ENCODE assay signal across 8 cellular contexts in genomic region chr7:113015038-113015645, GRCh38.
DNase-seq lines count a peak whose midpoint lies in the region; TF ChIP-seq lines count a peak whose summit lies in the region.

No MANE protein-coding gene starts in this region.

- H3K27me3 ChIP-seq in adrenal gland = no peaks in the 10 kb centered on the region

- DNase-seq in Ammon's horn (ENCODE audit: low spot score) = peak; percentile 30
- DNase-seq in HT1080 (ENCODE audit: low read depth) = peak; percentile 21
- no peak for DNase-seq in adrenal gland
- DNase-seq in kidney glomerular epithelial cell (lab: John Stamatoyannopoulos, UW) = peak; percentile 9
- no peak for DNase-seq in GOT3 (lab: John Stamatoyannopoulos, UW)
- DNase-seq in stimulated activated CD4-positive, alpha-beta T cell treated with anti-CD3 and anti-CD28 coated beads, Interleukin-2, amount 100 ng/mL, for 48 hours = no peak
- DNase-seq in NOMO-1 treated with dmso at 0.1 percent for 144 hours (lab: John Stamatoyannopoulos, UW; ENCODE audit: unreplicated experiment) = no peak
- DNase-seq in occipital lobe (lab: John Stamatoyannopoulos, UW) = no peak

- peaks cover 0 to 3% (median 0%) of the 10 kb centered on the region in 3 donors for H3K9me3 ChIP-seq in adrenal gland (replicated peaks in 1 of 3)

- no peak for TF ChIP-seq POLR2A in adrenal gland (IDR thresholded peaks at IDR 0.05)

- no peak overlapping the region for H3K27ac ChIP-seq in adrenal gland

- H3K4me3 ChIP-seq in adrenal gland = no peak overlapping the region

- H3K36me3 ChIP-seq in adrenal gland (replicated peaks in 1 of 2) = no peaks in the 10 kb centered on the region

- peak in 4 of 6 experiments; percentile 39 to 55 (median 45) for TF ChIP-seq CTCF in adrenal gland (IDR thresholded peaks at IDR 0.05)

- no peaks in the 10 kb centered on the region for H3K4me1 ChIP-seq in adrenal gland (replicated peaks in 1 of 2)

- 38 to 50% (median 41%) methylated on average over 2 of the region's 2 CpGs for WGBS in adrenal gland, 4 donors

- intact Hi-C loops in adrenal gland (cut with DNase I) = no loop called here

Comparison
In these comparisons a context has a peak if more than half of its experiments do, and no peak if none do; other contexts are left out.
1. DNase-seq: peak in Ammon's horn (single experiment), HT1080 (single experiment) and kidney glomerular epithelial cell (single experiment); none in adrenal gland (0 of 7), GOT3 (single experiment), stimulated activated CD4-positive, alpha-beta T cell treated with anti-CD3 and anti-CD28 coated beads, Interleukin-2, amount 100 ng/mL, for 48 hours (0 of 2), NOMO-1 treated with dmso at 0.1 percent for 144 hours (single experiment) and occipital lobe (single experiment).